In genomic region chr16:56898847-56899246, GRCh38 we compare ENCODE assay signal across 14 cellular contexts. TPM values are rescaled to one million over a fixed set of nuclear protein-coding genes. Genes with fewer than 3 reads are reported as not detected.
A peak's percentile ranks its signal among the peaks of the same experiment; 100 is the strongest.
DNase-seq lines count a peak whose midpoint lies in the region; ATAC-seq and TF ChIP-seq lines count a peak whose summit lies in the region.
"Had no signal": no experiment of that assay in that cellular context is flagged by ENCODE, and none has a peak within 500 bp of the region (broad histone marks: within the 10 kb centered on the region; RNA-seq: fewer than 3 reads in every experiment).

No MANE protein-coding gene starts in this region.

- no peaks in the 10 kb centered on the region for H3K36me3 ChIP-seq in GM06990 (ENCODE audit: control insufficient read depth, insufficient read depth, low read length)
- H3K36me3 ChIP-seq in left lung = no peaks in the 10 kb centered on the region
- no peaks in the 10 kb centered on the region for H3K36me3 ChIP-seq in PC-9 (ENCODE audit: low read depth)
- H3K36me3 ChIP-seq in endodermal cell (ENCODE audit: control insufficient read depth, insufficient read depth, low read length) = no peaks in the 10 kb centered on the region
- H3K36me3 ChIP-seq: esophagus muscularis mucosa, ovary had no signal

- H4K20me1 ChIP-seq in PC-9 (ENCODE audit: insufficient read depth) = no peaks in the 10 kb centered on the region

- H3K27me3 ChIP-seq in GM06990 (replicated peaks; ENCODE audit: control insufficient read depth, insufficient read depth, low read length) (peaks cover 4% of the 10 kb centered on the region), left lung (no peaks in the 10 kb centered on the region), PC-9 (ENCODE audit: insufficient read depth, low read depth) (peaks cover 8% of the 10 kb centered on the region; the same call in 1 of the 2 replicates), endodermal cell (ENCODE audit: control insufficient read depth, insufficient read depth, low read length, poor library complexity, severe bottlenecking) (peaks cover 10% of the 10 kb centered on the region)
- H3K27me3 ChIP-seq: ovary had no signal

- H3K27me3 Mint-ChIP-seq in activated T-helper 17 cell treated with anti-CD3 and anti-CD28 coated beads, Interleukin-2, amount 50 U/mL, for 72 hours = peaks cover 4% of the 10 kb centered on the region
- H3K27me3 Mint-ChIP-seq in endodermal cell (ENCODE audit: insufficient read depth) = peaks cover 3% of the 10 kb centered on the region

- H2AFZ ChIP-seq in PC-9 = no peak overlapping the region

- no peaks in the 10 kb centered on the region for H3K9me3 ChIP-seq in left lung
- no peaks in the 10 kb centered on the region for H3K9me3 ChIP-seq in PC-9 (ENCODE audit: insufficient read depth, low read depth)
- no peaks in the 10 kb centered on the region for H3K9me3 ChIP-seq in endodermal cell (ENCODE audit: control insufficient read depth, low read length)
- H3K9me3 ChIP-seq: esophagus muscularis mucosa, ovary had no signal

- H3K36me3 Mint-ChIP-seq in activated T-helper 17 cell treated with anti-CD3 and anti-CD28 coated beads, Interleukin-2, amount 50 U/mL, for 72 hours (ENCODE audit: low read depth) = no peaks in the 10 kb centered on the region
- H3K36me3 Mint-ChIP-seq in endodermal cell (ENCODE audit: low read depth) = no peaks in the 10 kb centered on the region

- H3K4me2 ChIP-seq in PC-9 = no peak overlapping the region

- H3K4me1 ChIP-seq in left lung = no peaks in the 10 kb centered on the region
- peaks cover 5% of the 10 kb centered on the region for H3K4me1 ChIP-seq in PC-9 (replicated peaks; ENCODE audit: insufficient read depth)
- no peaks in the 10 kb centered on the region for H3K4me1 ChIP-seq in endodermal cell (ENCODE audit: control insufficient read depth, insufficient read depth, low read length)
- H3K4me1 ChIP-seq: esophagus muscularis mucosa had no signal

- H3K4me3 ChIP-seq in GM06990 (replicated peaks; ENCODE audit: low read depth, low read length) = no peak overlapping the region
- no peak overlapping the region for H3K4me3 ChIP-seq in left lung
- no peak overlapping the region for H3K4me3 ChIP-seq in PC-9
- H3K4me3 ChIP-seq in endodermal cell (ENCODE audit: low read length) = no peak overlapping the region
- H3K4me3 ChIP-seq: esophagus muscularis mucosa, ovary, SK-N-MC had no signal

- no peak overlapping the region for H3K4me3 Mint-ChIP-seq in activated T-helper 17 cell treated with anti-CD3 and anti-CD28 coated beads, Interleukin-2, amount 50 U/mL, for 72 hours
- no peak overlapping the region for H3K4me3 Mint-ChIP-seq in endodermal cell

- H3F3A ChIP-seq in PC-9 (ENCODE audit: insufficient read depth, low read depth) = peaks cover 8% of the 10 kb centered on the region; the same call in 1 of the 2 replicates

- H3K9me3 Mint-ChIP-seq in activated T-helper 17 cell treated with anti-CD3 and anti-CD28 coated beads, Interleukin-2, amount 50 U/mL, for 72 hours = no peaks in the 10 kb centered on the region
- no peaks in the 10 kb centered on the region for H3K9me3 Mint-ChIP-seq in endodermal cell

- peak; percentile 42 for DNase-seq in GM06990 (ENCODE audit: extremely low read depth, insufficient read length)
- DNase-seq in GM19240 (ENCODE audit: insufficient read length, low spot score) = peak; percentile 35
- no peak for DNase-seq in left lung
- no peak for DNase-seq in RWPE1 (ENCODE audit: low spot score)
- no peak for DNase-seq in PC-9
- no peak for DNase-seq in endodermal cell
- DNase-seq: activated CD4-positive, CD25-positive, alpha-beta regulatory T cell; mesenchymal stem cell; NCI-H1436 treated with DMSO at 0.1 percent for 48 hours; ovary had no signal

- BruUV-seq in PC-9 (replicated peaks; lab: Mats Ljungman, UMichigan) = no TSS peak

- no peaks in the 10 kb centered on the region for H3K9me2 ChIP-seq in PC-9 (ENCODE audit: insufficient read depth)

- WGBS in endodermal cell (ENCODE audit: insufficient coverage in 1 of 2, insufficient read length in 1 of 2), 2 experiments = 92 to 93% methylated on average over 5 to 8 of the region's 8 CpGs

- POLR2A ChIA-PET in RWPE1 (lab: Yijun Ruan, JAX; ENCODE audit: low non-redundant PET) (no interaction called here), PC-9 (lab: Charles Lee; ENCODE audit: unreplicated experiment) (no interaction called here)

- H3K79me2 ChIP-seq in PC-9 (ENCODE audit: low read depth) = no peaks in the 10 kb centered on the region

- ATAC-seq in HG03095 (IDR thresholded peaks at IDR 0.05; ENCODE audit: unreplicated experiment) (peak; percentile 83), left lung (no peak)
- ATAC-seq in activated T-helper 17 cell treated with anti-CD3 and anti-CD28 coated beads, Interleukin-2, amount 50 U/mL, for 72 hours (replicated peaks) = peak; percentile 82

- TF ChIP-seq CTCF in GM06990 (IDR thresholded peaks at IDR 0.05; ENCODE audit: insufficient read depth, low read length, poor library complexity, severe bottlenecking) (no peak), left lung (IDR thresholded peaks at IDR 0.05) (no peak), RWPE1 (conservative IDR thresholded peaks at IDR 0.05; ENCODE audit: low read depth) (no peak), PC-9 (conservative IDR thresholded peaks at IDR 0.05) (no peak), endodermal cell (conservative IDR thresholded peaks at IDR 0.05) (no peak)

- intact Hi-C loops in left lung (cut with DNase I) = no loop called here
- intact Hi-C loops in PC-9 (cut with micrococcal nuclease; ENCODE audit: unreplicated experiment) = no loop called here

- CTCF ChIA-PET in RWPE1 (lab: Yijun Ruan, JAX) (no interaction called here), PC-9 (lab: Charles Lee) (no interaction called here)

- no peak overlapping the region for H3K27ac Mint-ChIP-seq in activated T-helper 17 cell treated with anti-CD3 and anti-CD28 coated beads, Interleukin-2, amount 50 U/mL, for 72 hours
- H3K27ac Mint-ChIP-seq in endodermal cell = no peak overlapping the region

- no peak overlapping the region for H3K9ac ChIP-seq in endodermal cell (ENCODE audit: extremely low read depth, low read length, poor library complexity, severe bottlenecking)

- H3K27ac ChIP-seq in left lung = no peak overlapping the region
- H3K27ac ChIP-seq in RWPE1 = no peak overlapping the region
- no peak overlapping the region for H3K27ac ChIP-seq in PC-9
- H3K27ac ChIP-seq in endodermal cell (ENCODE audit: low read depth, low read length) = no peak overlapping the region
- H3K27ac ChIP-seq: esophagus muscularis mucosa, ovary, SK-N-MC had no signal

- peaks cover 16% of the 10 kb centered on the region for H3K4me1 Mint-ChIP-seq in activated T-helper 17 cell treated with anti-CD3 and anti-CD28 coated beads, Interleukin-2, amount 50 U/mL, for 72 hours
- no peaks in the 10 kb centered on the region for H3K4me1 Mint-ChIP-seq in endodermal cell

RNA-seq across cellular contexts. Expression of gene HERPUD1, which starts 33.1 kb away (rescaled TPM):
- total RNA-seq in activated T-helper 17 cell treated with anti-CD3 and anti-CD28 coated beads, Interleukin-2, amount 50 U/mL, for 72 hours = 100 to 1,000 TPM; 162 to 186 TPM
- 100 to 1,000 TPM; 104 to 155 TPM for total RNA-seq in left lung
- 23.5 and 35.3 TPM in 2 replicates for total RNA-seq in PC-9 (2021)
- 10 to 100 TPM; 21.5 to 40.6 TPM for total RNA-seq in endodermal cell
- polyA plus RNA-seq in endodermal cell (2013, experiment 1 of 2) = 51.1 TPM
- 39.7 TPM for polyA plus RNA-seq in endodermal cell (2013, experiment 2 of 2)

RNA-seq across cellular contexts. Expression of gene SLC12A3, which starts 33.8 kb away (rescaled TPM):
- total RNA-seq in activated T-helper 17 cell treated with anti-CD3 and anti-CD28 coated beads, Interleukin-2, amount 50 U/mL, for 72 hours = not detected
- total RNA-seq in left lung (not detected), PC-9 (2021) (0.26 and 0.70 TPM in 2 replicates), endodermal cell (not detected)
- polyA plus RNA-seq in endodermal cell (2013, experiment 1 of 2) = not detected
- not detected for polyA plus RNA-seq in endodermal cell (2013, experiment 2 of 2)
- total RNA-seq: esophagus muscularis mucosa had no signal

Comparison
In these comparisons a context has a peak if more than half of its experiments do, and no peak if none do; other contexts are left out.
1. DNase-seq: peak in GM06990 (single experiment) and GM19240 (single experiment); none in left lung (0 of 2), RWPE1 (single experiment), PC-9 (0 of 2) and endodermal cell (single experiment).